8 cellular contexts compared by ENCODE assay signal in the genomic region with DNA sequence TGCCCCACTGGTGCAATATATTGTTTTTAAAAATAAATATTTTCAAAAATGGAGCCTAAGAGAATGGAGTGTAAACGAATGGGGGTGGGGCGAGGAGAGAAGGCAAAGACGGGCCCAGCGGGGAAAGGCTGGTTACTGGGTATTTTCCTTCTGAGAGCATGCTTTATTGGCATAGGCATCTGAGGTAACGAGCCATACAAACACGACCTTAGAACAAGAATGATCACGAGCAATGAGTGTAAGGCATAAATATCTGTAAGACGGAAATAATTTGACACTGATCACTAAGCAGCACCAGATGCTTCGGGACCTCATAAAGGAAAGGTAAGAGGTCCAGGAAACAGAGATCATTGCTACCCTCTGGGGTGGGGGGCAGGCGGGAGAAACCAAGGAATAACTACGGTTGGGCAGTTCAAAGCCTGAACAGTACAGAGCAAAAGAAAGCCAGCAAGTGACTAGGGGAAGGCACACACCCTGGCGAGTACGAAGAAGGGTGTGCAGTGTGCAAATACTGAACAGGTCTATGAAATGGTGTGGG. TPM values are rescaled to one million over a fixed set of nuclear protein-coding genes. Genes with fewer than 3 reads are reported as not detected.
A peak's percentile ranks its signal among the peaks of the same experiment; 100 is the strongest.
DNase-seq lines count a peak whose midpoint lies in the region; FAIRE-seq and TF ChIP-seq lines count a peak whose summit lies in the region.

No MANE protein-coding gene starts in this region.

- no peak for FAIRE-seq in astrocyte (lab: Jason Lieb, UNC)

- H3K27ac Mint-ChIP-seq in astrocyte (ENCODE audit: unreplicated experiment) = peak overlapping the region; percentile 93
- H3K27ac Mint-ChIP-seq in CD14-positive monocyte = peak overlapping the region in 2 of 7 donors; percentile 94 to 96

- H3K36me3 ChIP-seq in astrocyte (ENCODE audit: insufficient read depth, low read length) (no peaks in the 10 kb centered on the region), iPS-20b (ENCODE audit: insufficient read depth, low read depth, low read length) (no peaks in the 10 kb centered on the region)

- no peaks in the 10 kb centered on the region for H3K27me3 Mint-ChIP-seq in astrocyte (ENCODE audit: low read depth, unreplicated experiment)
- H3K27me3 Mint-ChIP-seq in CD14-positive monocyte (ENCODE audit: low read depth in 3 of 3) = peaks cover 0 to 2% (median 0%) of the 10 kb centered on the region in 3 donors

- H3K4me3 ChIP-seq in GM08714 (ENCODE audit: low read length) = peak overlapping the region; percentile 96
- peak overlapping the region; percentile 91 for H3K4me3 ChIP-seq in astrocyte (ENCODE audit: insufficient read depth, low read depth, low read length)
- H3K4me3 ChIP-seq in iPS-20b (ENCODE audit: low read length) = peak overlapping the region; percentile 92

- H3K4me3 Mint-ChIP-seq in astrocyte (ENCODE audit: unreplicated experiment) (no peak overlapping the region), CD14-positive monocyte (no peak overlapping the region)

- H3K36me3 Mint-ChIP-seq in astrocyte (ENCODE audit: low read depth, unreplicated experiment) (no peaks in the 10 kb centered on the region), CD14-positive monocyte (peaks cover 6 to 7% of the 10 kb centered on the region in 2 donors)

- TF ChIP-seq CTCF in astrocyte (IDR thresholded peaks at IDR 0.05; ENCODE audit: insufficient read depth, low read depth, low read length) = no peak
- TF ChIP-seq CTCF in CD14-positive monocyte (IDR thresholded peaks at IDR 0.05) = no peak

- DNase-seq in A172 (ENCODE audit: low spot score) (peak; percentile 33), NCI-H524 (lab: John Stamatoyannopoulos, UW) (peak; percentile 80 to 88), astrocyte (ENCODE audit: low read depth) (peak; percentile 20), SHP77 treated with DMSO at 0.1 percent for 48 hours (lab: John Stamatoyannopoulos, UW) (no peak), CD14-positive monocyte (ENCODE audit: low spot score) (no peak)
- DNase-seq in stimulated activated CD8-positive, alpha-beta memory T cell treated with anti-CD3 and anti-CD28 coated beads, Interleukin-4, amount 100 ng/mL, for 48 hours = peak; percentile 42

- no peaks in the 10 kb centered on the region for H3K27me3 ChIP-seq in astrocyte (ENCODE audit: insufficient read depth, low read length)
- H3K27me3 ChIP-seq in iPS-20b (ENCODE audit: insufficient read depth, low read length) = no peaks in the 10 kb centered on the region; the same call in 1 of the 2 replicates

- H3K9me3 Mint-ChIP-seq in astrocyte (ENCODE audit: unreplicated experiment) (no peaks in the 10 kb centered on the region), CD14-positive monocyte (no peaks in the 10 kb centered on the region)

- peak overlapping the region; percentile 90 for H3K4me2 ChIP-seq in astrocyte (ENCODE audit: low read length)

- H3K27ac ChIP-seq in astrocyte (ENCODE audit: low read depth, low read length) (peak overlapping the region; percentile 85), iPS-20b (ENCODE audit: low read length) (peak overlapping the region; percentile 12)

- H3K9ac ChIP-seq in astrocyte (ENCODE audit: low read length) (peak overlapping the region; percentile 87), iPS-20b (ENCODE audit: low read depth, low read length) (peak overlapping the region; percentile 81)

- H4K20me1 ChIP-seq in astrocyte (ENCODE audit: insufficient read depth, low read length) = peaks cover 23% of the 10 kb centered on the region

- intact Hi-C loops in CD14-positive monocyte (cut with micrococcal nuclease) = loop anchor here in 1 of 2 donors (10.0 kb wide), 2 partner anchors 74 to 344 kb away; partner anchors contain the start of gene GIT1

- peaks cover 58% of the 10 kb centered on the region for H3K79me2 ChIP-seq in astrocyte (ENCODE audit: insufficient read depth, low read length)

- H3K9me3 ChIP-seq in astrocyte (ENCODE audit: insufficient read depth, low read depth, low read length) (no peaks in the 10 kb centered on the region), iPS-20b (ENCODE audit: insufficient read depth, low read depth, low read length) (no peaks in the 10 kb centered on the region)

- H3K4me1 Mint-ChIP-seq in astrocyte (ENCODE audit: low read depth, unreplicated experiment) (peaks cover 12% of the 10 kb centered on the region), CD14-positive monocyte (peaks cover 28% of the 10 kb centered on the region)

- H3K4me1 ChIP-seq in astrocyte (ENCODE audit: insufficient read depth, low read length) = peaks cover 21% of the 10 kb centered on the region
- H3K4me1 ChIP-seq in iPS-20b (ENCODE audit: insufficient read depth, low read length) = peaks cover 6% of the 10 kb centered on the region

- peak overlapping the region; percentile 95 for H2AFZ ChIP-seq in astrocyte (ENCODE audit: low read depth, low read length)

RNA-seq across cellular contexts. Expression of gene SSH2, which starts 1.0 kb away (rescaled TPM):
- 11.1 and 13.8 TPM in 2 replicates for total RNA-seq in A172 (2014; rRNA removed; shearing (Covaris generic))
- total RNA-seq in astrocyte = 25.0 and 31.1 TPM in 2 replicates
- 10 to 100 TPM; 31.9 to 54.0 TPM for polyA plus RNA-seq in CD14-positive monocyte

RNA-seq across cellular contexts. Expression of gene EFCAB5, which starts 12.4 kb away (rescaled TPM):
- total RNA-seq in A172 (2014; rRNA removed; shearing (Covaris generic)) = not detected in 2 replicates
- 1.00 and 1.5 TPM in 2 replicates for total RNA-seq in astrocyte
- polyA plus RNA-seq in CD14-positive monocyte = not detected

Comparison
In these comparisons a context has a peak if more than half of its experiments do, and no peak if none do; other contexts are left out.
1. DNase-seq: peak in A172 (single experiment), NCI-H524 (2 of 2), astrocyte (single experiment) and stimulated activated CD8-positive, alpha-beta memory T cell treated with anti-CD3 and anti-CD28 coated beads, Interleukin-4, amount 100 ng/mL, for 48 hours (single experiment); none in SHP77 treated with DMSO at 0.1 percent for 48 hours (single experiment) and CD14-positive monocyte (single experiment).
2. Peak in every context shown above with its lines, with median percentiles within 50 percentile points of each other: H3K4me3 ChIP-seq.